13 cellular contexts compared by ENCODE assay signal in the genomic region with DNA sequence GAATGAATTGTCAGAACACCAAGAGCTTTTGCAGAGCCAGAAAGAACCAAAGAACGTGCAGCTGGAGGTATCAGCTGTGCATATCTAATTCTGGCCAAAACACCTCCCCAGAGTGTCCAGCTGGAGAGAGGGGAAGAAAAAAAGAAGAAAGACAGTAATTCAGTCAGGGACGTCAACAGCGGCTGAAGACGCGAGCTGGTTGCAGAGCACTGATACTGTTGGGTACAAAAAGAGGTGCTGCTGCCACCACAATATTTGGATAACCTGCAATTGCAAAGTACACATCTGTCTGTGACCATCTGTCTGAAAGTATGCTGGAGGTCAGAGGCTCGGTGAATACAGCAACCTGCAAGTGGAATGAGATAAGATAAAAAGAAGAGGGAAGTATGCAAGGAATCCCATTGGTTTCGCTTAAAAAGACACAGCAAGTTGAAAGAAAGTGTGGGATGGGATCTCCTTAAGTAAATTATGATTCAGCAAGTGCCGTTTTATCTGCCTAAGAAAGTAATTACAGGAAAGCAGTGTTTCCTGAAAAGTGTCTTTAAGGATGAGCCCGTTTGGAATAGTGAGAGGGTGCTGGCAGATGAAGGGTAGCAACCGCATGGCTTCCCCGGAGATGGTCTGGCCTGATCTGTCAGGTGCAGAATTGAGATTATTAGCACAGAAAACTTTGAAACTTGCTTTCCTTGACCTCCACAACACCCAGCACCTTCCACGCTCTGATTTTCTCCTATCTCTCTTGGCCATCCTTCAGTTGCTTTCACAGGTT.
DNase-seq lines count a peak whose midpoint lies in the region; ATAC-seq and TF ChIP-seq lines count a peak whose summit lies in the region.
"Had no signal": no experiment of that assay in that cellular context is flagged by ENCODE, and none has a peak within 500 bp of the region (broad histone marks: within the 10 kb centered on the region; RNA-seq: fewer than 3 reads in every experiment).

No MANE protein-coding gene starts in this region.

- no peak for ATAC-seq in GM23338
- no peak for ATAC-seq in HG03520 (IDR thresholded peaks at IDR 0.05; ENCODE audit: unreplicated experiment)
- ATAC-seq in activated T-helper 17 cell treated with anti-CD3 and anti-CD28 coated beads, Interleukin-2, amount 50 U/mL, for 72 hours (replicated peaks) = no peak
- ATAC-seq: gastroesophageal sphincter had no signal

- H3K9me3 Mint-ChIP-seq in GM23338 = no peaks in the 10 kb centered on the region
- no peaks in the 10 kb centered on the region for H3K9me3 Mint-ChIP-seq in activated T-helper 17 cell treated with anti-CD3 and anti-CD28 coated beads, Interleukin-2, amount 50 U/mL, for 72 hours

- H3K36me3 Mint-ChIP-seq in GM23338 (ENCODE audit: low read depth) = no peaks in the 10 kb centered on the region
- peaks cover 7% of the 10 kb centered on the region for H3K36me3 Mint-ChIP-seq in activated T-helper 17 cell treated with anti-CD3 and anti-CD28 coated beads, Interleukin-2, amount 50 U/mL, for 72 hours (ENCODE audit: low read depth)

- H3K4me1 Mint-ChIP-seq in GM23338 = no peaks in the 10 kb centered on the region
- peaks cover 17% of the 10 kb centered on the region for H3K4me1 Mint-ChIP-seq in activated T-helper 17 cell treated with anti-CD3 and anti-CD28 coated beads, Interleukin-2, amount 50 U/mL, for 72 hours

- no peaks in the 10 kb centered on the region for H3K27me3 ChIP-seq in BLaER1
- no peaks in the 10 kb centered on the region for H3K27me3 ChIP-seq in GM23338 (ENCODE audit: insufficient read depth)
- H3K27me3 ChIP-seq: gastroesophageal sphincter, stomach had no signal

- peak overlapping the region; percentile 52; the same call in 1 of the 2 replicates for H2AFZ ChIP-seq in GM23338

- TF ChIP-seq CTCF in GM23338 (conservative IDR thresholded peaks at IDR 0.05; ENCODE audit: low read depth in 2 of 2) (no peak), fibroblast of villous mesenchyme (IDR thresholded peaks at IDR 0.05; ENCODE audit: insufficient read depth, low read depth, low read length) (no peak)

- H3K79me2 ChIP-seq in GM23338 (replicated peaks; ENCODE audit: insufficient read depth) = no peaks in the 10 kb centered on the region

- 0 out of 2 replicates have a peak, but pooled peaks cover 3% of the 10 kb centered on the region for H3K9me2 ChIP-seq in GM23338 (ENCODE audit: insufficient read depth)

- H4K20me1 ChIP-seq in BLaER1 = no peaks in the 10 kb centered on the region
- H4K20me1 ChIP-seq in GM23338 (replicated peaks; ENCODE audit: insufficient read depth) = no peaks in the 10 kb centered on the region

- H3K9ac ChIP-seq in BLaER1 = no peak overlapping the region

- H3K4me2 ChIP-seq in BLaER1 = peak overlapping the region; percentile 27; the same call in 1 of the 2 replicates
- H3K4me2 ChIP-seq in GM23338 = no peak overlapping the region

- no peak overlapping the region for H3K27ac Mint-ChIP-seq in GM23338
- no peak overlapping the region for H3K27ac Mint-ChIP-seq in activated T-helper 17 cell treated with anti-CD3 and anti-CD28 coated beads, Interleukin-2, amount 50 U/mL, for 72 hours
- H3K27ac Mint-ChIP-seq: nephron progenitor cell had no signal

- no peak overlapping the region for H3K4me3 Mint-ChIP-seq in GM23338
- no peak overlapping the region for H3K4me3 Mint-ChIP-seq in activated T-helper 17 cell treated with anti-CD3 and anti-CD28 coated beads, Interleukin-2, amount 50 U/mL, for 72 hours
- H3K4me3 Mint-ChIP-seq: nephron progenitor cell had no signal

- H3K27ac ChIP-seq in BLaER1 (no peak overlapping the region), GM23338 (ENCODE audit: low read depth) (no peak overlapping the region)
- H3K27ac ChIP-seq: gastroesophageal sphincter had no signal

- H3K4me1 ChIP-seq in BLaER1 = peaks cover 38% of the 10 kb centered on the region
- H3K4me1 ChIP-seq in GM23338 (ENCODE audit: insufficient read depth) = peaks cover 6% of the 10 kb centered on the region; the same call in 1 of the 2 replicates
- H3K4me1 ChIP-seq: gastroesophageal sphincter, stomach had no signal

- H3K36me3 ChIP-seq in BLaER1 (no peaks in the 10 kb centered on the region), GM23338 (ENCODE audit: insufficient read depth) (no peaks in the 10 kb centered on the region)
- H3K36me3 ChIP-seq: gastroesophageal sphincter, stomach had no signal

- peaks cover 2% of the 10 kb centered on the region for H3K27me3 Mint-ChIP-seq in GM23338 (ENCODE audit: insufficient read depth, low read depth, poor library complexity)
- H3K27me3 Mint-ChIP-seq in activated T-helper 17 cell treated with anti-CD3 and anti-CD28 coated beads, Interleukin-2, amount 50 U/mL, for 72 hours = peaks cover 3% of the 10 kb centered on the region

- H3K4me3 ChIP-seq in BLaER1 = no peak overlapping the region
- no peak overlapping the region for H3K4me3 ChIP-seq in GM23338
- no peak overlapping the region for H3K4me3 ChIP-seq in fibroblast of villous mesenchyme (ENCODE audit: low read depth, low read length)
- H3K4me3 ChIP-seq: gastroesophageal sphincter, stomach had no signal

- H3K9me3 ChIP-seq in BLaER1 = peaks cover 4% of the 10 kb centered on the region; the same call in 1 of the 2 replicates
- H3K9me3 ChIP-seq: gastroesophageal sphincter, stomach had no signal

- DNase-seq in GM23338 (ENCODE audit: low spot score) = no peak
- peak; percentile 75 for DNase-seq in NCI-H226
- peak; percentile 52 for DNase-seq in fibroblast of villous mesenchyme (ENCODE audit: low read depth)
- no peak for DNase-seq in NCI-H1092 (lab: John Stamatoyannopoulos, UW)
- DNase-seq in activated CD4-positive, alpha-beta T cell treated with anti-CD3 and anti-CD28 coated beads, Interleukin-2, amount 50 U/mL, for 4 hours = no peak
- DNase-seq: mammary epithelial cell, NCI-H187, nephron progenitor cell, stomach had no signal

- no peaks in the 10 kb centered on the region for H3F3A ChIP-seq in GM23338 (replicated peaks; ENCODE audit: low read depth)

TF ChIP-seq in GM23338, 12 proteins besides CTCF, POLR2A, EP300 and RAD21 (continues in another document):
- TF ChIP-seq NANOG (IDR thresholded peaks at IDR 0.05; ENCODE audit: borderline replicate concordance) = no peak
- TF ChIP-seq, protein P1, sequence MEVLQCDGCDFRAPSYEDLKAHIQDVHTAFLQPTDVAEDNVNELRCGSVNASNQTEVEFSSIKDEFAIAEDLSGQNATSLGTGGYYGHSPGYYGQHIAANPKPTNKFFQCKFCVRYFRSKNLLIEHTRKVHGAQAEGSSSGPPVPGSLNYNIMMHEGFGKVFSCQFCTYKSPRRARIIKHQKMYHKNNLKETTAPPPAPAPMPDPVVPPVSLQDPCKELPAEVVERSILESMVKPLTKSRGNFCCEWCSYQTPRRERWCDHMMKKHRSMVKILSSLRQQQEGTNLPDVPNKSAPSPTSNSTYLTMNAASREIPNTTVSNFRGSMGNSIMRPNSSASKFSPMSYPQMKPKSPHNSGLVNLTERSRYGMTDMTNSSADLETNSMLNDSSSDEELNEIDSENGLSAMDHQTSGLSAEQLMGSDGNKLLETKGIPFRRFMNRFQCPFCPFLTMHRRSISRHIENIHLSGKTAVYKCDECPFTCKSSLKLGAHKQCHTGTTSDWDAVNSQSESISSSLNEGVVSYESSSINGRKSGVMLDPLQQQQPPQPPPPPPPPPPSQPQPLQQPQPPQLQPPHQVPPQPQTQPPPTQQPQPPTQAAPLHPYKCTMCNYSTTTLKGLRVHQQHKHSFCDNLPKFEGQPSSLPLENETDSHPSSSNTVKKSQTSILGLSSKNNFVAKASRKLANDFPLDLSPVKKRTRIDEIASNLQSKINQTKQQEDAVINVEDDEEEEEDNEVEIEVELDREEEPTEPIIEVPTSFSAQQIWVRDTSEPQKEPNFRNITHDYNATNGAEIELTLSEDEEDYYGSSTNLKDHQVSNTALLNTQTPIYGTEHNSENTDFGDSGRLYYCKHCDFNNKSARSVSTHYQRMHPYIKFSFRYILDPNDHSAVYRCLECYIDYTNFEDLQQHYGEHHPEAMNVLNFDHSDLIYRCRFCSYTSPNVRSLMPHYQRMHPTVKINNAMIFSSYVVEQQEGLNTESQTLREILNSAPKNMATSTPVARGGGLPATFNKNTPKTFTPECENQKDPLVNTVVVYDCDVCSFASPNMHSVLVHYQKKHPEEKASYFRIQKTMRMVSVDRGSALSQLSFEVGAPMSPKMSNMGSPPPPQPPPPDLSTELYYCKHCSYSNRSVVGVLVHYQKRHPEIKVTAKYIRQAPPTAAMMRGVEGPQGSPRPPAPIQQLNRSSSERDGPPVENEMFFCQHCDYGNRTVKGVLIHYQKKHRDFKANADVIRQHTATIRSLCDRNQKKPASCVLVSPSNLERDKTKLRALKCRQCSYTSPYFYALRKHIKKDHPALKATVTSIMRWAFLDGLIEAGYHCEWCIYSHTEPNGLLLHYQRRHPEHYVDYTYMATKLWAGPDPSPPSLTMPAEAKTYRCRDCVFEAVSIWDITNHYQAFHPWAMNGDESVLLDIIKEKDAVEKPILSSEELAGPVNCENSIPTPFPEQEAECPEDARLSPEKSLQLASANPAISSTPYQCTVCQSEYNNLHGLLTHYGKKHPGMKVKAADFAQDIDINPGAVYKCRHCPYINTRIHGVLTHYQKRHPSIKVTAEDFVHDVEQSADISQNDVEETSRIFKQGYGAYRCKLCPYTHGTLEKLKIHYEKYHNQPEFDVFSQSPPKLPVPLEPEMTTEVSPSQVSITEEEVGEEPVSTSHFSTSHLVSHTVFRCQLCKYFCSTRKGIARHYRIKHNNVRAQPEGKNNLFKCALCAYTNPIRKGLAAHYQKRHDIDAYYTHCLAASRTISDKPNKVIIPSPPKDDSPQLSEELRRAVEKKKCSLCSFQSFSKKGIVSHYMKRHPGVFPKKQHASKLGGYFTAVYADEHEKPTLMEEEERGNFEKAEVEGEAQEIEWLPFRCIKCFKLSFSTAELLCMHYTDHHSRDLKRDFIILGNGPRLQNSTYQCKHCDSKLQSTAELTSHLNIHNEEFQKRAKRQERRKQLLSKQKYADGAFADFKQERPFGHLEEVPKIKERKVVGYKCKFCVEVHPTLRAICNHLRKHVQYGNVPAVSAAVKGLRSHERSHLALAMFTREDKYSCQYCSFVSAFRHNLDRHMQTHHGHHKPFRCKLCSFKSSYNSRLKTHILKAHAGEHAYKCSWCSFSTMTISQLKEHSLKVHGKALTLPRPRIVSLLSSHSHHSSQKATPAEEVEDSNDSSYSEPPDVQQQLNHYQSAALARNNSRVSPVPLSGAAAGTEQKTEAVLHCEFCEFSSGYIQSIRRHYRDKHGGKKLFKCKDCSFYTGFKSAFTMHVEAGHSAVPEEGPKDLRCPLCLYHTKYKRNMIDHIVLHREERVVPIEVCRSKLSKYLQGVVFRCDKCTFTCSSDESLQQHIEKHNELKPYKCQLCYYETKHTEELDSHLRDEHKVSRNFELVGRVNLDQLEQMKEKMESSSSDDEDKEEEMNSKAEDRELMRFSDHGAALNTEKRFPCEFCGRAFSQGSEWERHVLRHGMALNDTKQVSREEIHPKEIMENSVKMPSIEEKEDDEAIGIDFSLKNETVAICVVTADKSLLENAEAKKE (CRISPR knock-in tag; IDR thresholded peaks at IDR 0.05) = no peak
- TF ChIP-seq JUNB (IDR thresholded peaks at IDR 0.05; ENCODE audit: unreplicated experiment) = no peak

Comparison
In these comparisons a context has a peak if more than half of its experiments do, and no peak if none do; other contexts are left out.
1. DNase-seq: peak in NCI-H226 (single experiment) and fibroblast of villous mesenchyme (single experiment); none in GM23338 (single experiment), NCI-H1092 (single experiment) and activated CD4-positive, alpha-beta T cell treated with anti-CD3 and anti-CD28 coated beads, Interleukin-2, amount 50 U/mL, for 4 hours (0 of 2).